ENCODE assay signal across 33 cellular contexts in the genomic region with DNA sequence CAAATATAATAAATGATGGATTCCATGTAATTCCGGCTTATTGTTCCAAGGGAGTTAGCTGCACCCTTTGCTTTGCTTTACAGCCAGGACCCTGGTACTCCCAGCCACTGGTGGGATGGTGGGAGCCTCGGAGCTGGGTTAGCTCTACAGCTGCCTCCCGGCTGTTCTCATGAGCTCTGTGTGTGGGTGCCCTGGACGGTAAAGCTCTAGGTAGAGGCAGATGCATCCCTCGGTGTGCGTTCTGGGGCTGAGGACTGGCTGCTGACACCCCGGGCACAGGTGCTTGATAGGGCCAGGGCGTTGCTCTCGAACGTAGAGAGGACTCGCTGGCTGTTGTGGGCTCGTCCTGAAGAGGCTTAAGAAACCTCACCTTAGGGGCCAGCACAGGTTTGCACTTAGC.
"Had no signal": no experiment of that assay in that cellular context is flagged by ENCODE, and none has a peak within 500 bp of the region (broad histone marks: within the 10 kb centered on the region; RNA-seq: fewer than 3 reads in every experiment).

No MANE protein-coding gene starts in this region.

- H3K4me1 Mint-ChIP-seq: activated B cell treated with CpG ODN at 0.5 μM for 24 hours; activated CD4-positive, alpha-beta T cell treated with anti-CD3 and anti-CD28 coated beads for 36 hours; activated CD4-positive, alpha-beta T cell treated with anti-CD3 and anti-CD28 coated beads, Interleukin-2, amount 10 ng/mL, durations not matched to agents 24 days and 14 days; activated CD8-positive, alpha-beta memory T cell treated with anti-CD3 and anti-CD28 coated beads, Interleukin-2, amount 10 ng/mL, durations not matched to agents 7 days and 5 days had no signal

- H3K4me3 Mint-ChIP-seq: activated B cell treated with CpG ODN at 0.5 μM for 24 hours; activated CD4-positive, alpha-beta memory T cell treated with anti-CD3 and anti-CD28 coated beads for 36 hours; activated CD4-positive, alpha-beta T cell treated with anti-CD3 and anti-CD28 coated beads for 36 hours; activated CD4-positive, alpha-beta T cell treated with anti-CD3 and anti-CD28 coated beads, Interleukin-2, amount 10 ng/mL, durations not matched to agents 24 days and 14 days; activated CD8-positive, alpha-beta memory T cell treated with anti-CD3 and anti-CD28 coated beads, Interleukin-2, amount 10 ng/mL, durations not matched to agents 7 days and 5 days; activated CD8-positive, alpha-beta T cell treated with anti-CD3 and anti-CD28 coated beads, Interleukin-2, amount 10 ng/mL, durations not matched to agents 7 days and 5 days; activated naive CD8-positive, alpha-beta T cell; activated T-cell treated with anti-CD3 and anti-CD28 coated beads, Interleukin-2, amount 50 U/mL, for 24 hours; activated T-helper 17 cell treated with anti-CD3 and anti-CD28 coated beads, Interleukin-2, amount 50 U/mL, for 72 hours; effector memory CD8-positive, alpha-beta T cell; T-helper 17 cell; T-helper 2 cell treated with Interferon-gamma antibody and Interleukin-4, amounts not matched to agents 5 μg/mL and 100 μg/mL, for 36 hours had no signal

- H3K27ac ChIP-seq: brain microvascular endothelial cell, epithelial cell of prostate, esophagus squamous epithelium, WERI-Rb-1 had no signal

- H3K27me3 Mint-ChIP-seq: activated B cell treated with CpG ODN at 0.5 μM for 24 hours; activated CD4-positive, alpha-beta memory T cell treated with anti-CD3 and anti-CD28 coated beads for 36 hours; activated CD4-positive, alpha-beta T cell treated with anti-CD3 and anti-CD28 coated beads for 36 hours; activated CD4-positive, alpha-beta T cell treated with anti-CD3 and anti-CD28 coated beads, Interleukin-2, amount 10 ng/mL, durations not matched to agents 24 days and 14 days; activated CD8-positive, alpha-beta memory T cell treated with anti-CD3 and anti-CD28 coated beads, Interleukin-2, amount 10 ng/mL, durations not matched to agents 7 days and 5 days; activated naive CD8-positive, alpha-beta T cell; activated T-cell treated with anti-CD3 and anti-CD28 coated beads, Interleukin-2, amount 50 U/mL, for 24 hours; activated T-helper 17 cell treated with anti-CD3 and anti-CD28 coated beads, Interleukin-2, amount 50 U/mL, for 72 hours; effector memory CD8-positive, alpha-beta T cell; T-helper 17 cell had no signal

- H3K4me3 ChIP-seq: esophagus squamous epithelium had no signal

- H3K9me3 Mint-ChIP-seq: activated B cell treated with CpG ODN at 0.5 μM for 24 hours; activated CD4-positive, alpha-beta memory T cell treated with anti-CD3 and anti-CD28 coated beads for 36 hours; activated CD4-positive, alpha-beta T cell treated with anti-CD3 and anti-CD28 coated beads, Interleukin-2, amount 10 ng/mL, durations not matched to agents 24 days and 14 days; activated T-cell treated with anti-CD3 and anti-CD28 coated beads, Interleukin-2, amount 50 U/mL, for 24 hours; activated T-helper 17 cell treated with anti-CD3 and anti-CD28 coated beads, Interleukin-2, amount 50 U/mL, for 72 hours; effector memory CD8-positive, alpha-beta T cell; T-helper 2 cell treated with Interferon-gamma antibody and Interleukin-4, amounts not matched to agents 5 μg/mL and 100 μg/mL, for 36 hours had no signal

- H3K27ac Mint-ChIP-seq: activated B cell treated with CpG ODN at 0.5 μM for 24 hours; activated CD4-positive, alpha-beta memory T cell treated with anti-CD3 and anti-CD28 coated beads for 36 hours; activated CD4-positive, alpha-beta T cell treated with anti-CD3 and anti-CD28 coated beads for 36 hours; activated CD4-positive, alpha-beta T cell treated with anti-CD3 and anti-CD28 coated beads, Interleukin-2, amount 10 ng/mL, durations not matched to agents 24 days and 14 days; activated CD8-positive, alpha-beta memory T cell treated with anti-CD3 and anti-CD28 coated beads, Interleukin-2, amount 10 ng/mL, durations not matched to agents 7 days and 5 days; activated CD8-positive, alpha-beta T cell treated with anti-CD3 and anti-CD28 coated beads, Interleukin-2, amount 10 ng/mL, durations not matched to agents 7 days and 5 days; T-helper 2 cell treated with Interferon-gamma antibody and Interleukin-4, amounts not matched to agents 5 μg/mL and 100 μg/mL, for 36 hours had no signal

- H3K27me3 ChIP-seq: brain microvascular endothelial cell, esophagus squamous epithelium had no signal

- H3K36me3 ChIP-seq: WERI-Rb-1 had no signal

- H3K9me3 ChIP-seq: esophagus squamous epithelium had no signal

- DNase-seq: activated B cell treated with CpG ODN at 0.5 μM for 24 hours; activated CD4-positive, alpha-beta memory T cell treated with anti-CD3 and anti-CD28 coated beads for 36 hours; activated CD4-positive, alpha-beta T cell treated with anti-CD3 and anti-CD28 coated beads for 36 hours; activated CD4-positive, alpha-beta T cell treated with anti-CD3 and anti-CD28 coated beads, Interleukin-2, amount 10 ng/mL, durations not matched to agents 24 days and 14 days; activated CD8-positive, alpha-beta memory T cell treated with anti-CD3 and anti-CD28 coated beads, Interleukin-2, amount 10 ng/mL, durations not matched to agents 7 days and 5 days; activated CD8-positive, alpha-beta memory T cell treated with anti-CD3 and anti-CD28 coated beads, Interleukin-2, amount 50 U/mL, for 48 hours; activated CD8-positive, alpha-beta T cell treated with anti-CD3 and anti-CD28 coated beads, Interleukin-2, amount 10 ng/mL, durations not matched to agents 7 days and 5 days; activated effector memory CD4-positive, alpha-beta T cell treated with Interleukin-2 at 50 U/mL for 16 hours; activated gamma-delta T cell treated with Interleukin-2 at 50 U/mL for 16 hours; activated naive CD4-positive, alpha-beta T cell treated with anti-CD3 and anti-CD28 coated beads, Interleukin-2, amount 50 U/mL, for 16 hours; activated naive CD4-positive, alpha-beta T cell treated with Interleukin-2 at 50 U/mL for 16 hours; activated T-cell treated with anti-CD3 and anti-CD28 coated beads for 4 hours; activated T-cell treated with anti-CD3 and anti-CD28 coated beads, Interleukin-2, amount 50 U/mL, for 24 hours; amniotic stem cell; anterior cingulate cortex; brain microvascular endothelial cell; caudate nucleus; cortex of kidney; dermis blood vessel endothelial cell; effector CD4-positive, alpha-beta T cell; effector memory CD8-positive, alpha-beta T cell; esophagus squamous epithelium; foreskin melanocyte; head of caudate nucleus; T-helper 1 cell; T-helper 17 cell; T1000; WERI-Rb-1 had no signal

- ATAC-seq: activated CD4-positive, alpha-beta T cell treated with anti-CD3 and anti-CD28 coated beads for 36 hours; activated CD4-positive, CD25-positive, alpha-beta regulatory T cell treated with anti-CD3 and anti-CD28 coated beads, Interleukin-2, amount 50 U/mL, for 24 hours; activated CD8-positive, alpha-beta memory T cell treated with anti-CD3 and anti-CD28 coated beads, Interleukin-2, amount 10 ng/mL, durations not matched to agents 7 days and 5 days; activated CD8-positive, alpha-beta T cell treated with anti-CD3 and anti-CD28 coated beads, Interleukin-2, amount 10 ng/mL, durations not matched to agents 7 days and 5 days; activated T-helper 17 cell treated with anti-CD3 and anti-CD28 coated beads, Interleukin-2, amount 50 U/mL, for 72 hours; effector memory CD8-positive, alpha-beta T cell; T-helper 17 cell had no signal
